14 cellular contexts compared by ENCODE assay signal in genomic region chr16:56985962-56986360, GRCh38. TPM values are rescaled to one million over a fixed set of nuclear protein-coding genes. Genes with fewer than 3 reads are reported as not detected.
DNase-seq lines count a peak whose midpoint lies in the region; ATAC-seq, FAIRE-seq and TF ChIP-seq lines count a peak whose summit lies in the region.
"Had no signal": no experiment of that assay in that cellular context is flagged by ENCODE, and none has a peak within 500 bp of the region (broad histone marks: within the 10 kb centered on the region; RNA-seq: fewer than 3 reads in every experiment).

No MANE protein-coding gene starts in this region.

- WGBS in tibial nerve, 2 donors: 83 to 88% methylated on average over 1 to 2 of the region's 2 CpGs

- H3K27ac ChIP-seq in keratinocyte (ENCODE audit: control insufficient read depth, insufficient read depth, low read length): no peak overlapping the region
- H3K27ac ChIP-seq in tibial nerve: peak overlapping the region in 3 of 4 donors; percentile 36 to 80 (median 75)
- H3K27ac ChIP-seq: C4-2B, cardiac muscle cell had no signal

- peaks cover 29% of the 10 kb centered on the region for H3K4me1 ChIP-seq in keratinocyte (ENCODE audit: control insufficient read depth, extremely low read depth, insufficient read depth, low read length)
- peaks cover 0 to 53% (median 22%) of the 10 kb centered on the region in 4 donors for H3K4me1 ChIP-seq in tibial nerve

- no peaks in the 10 kb centered on the region for H3K27me3 Mint-ChIP-seq in activated naive CD4-positive, alpha-beta T cell treated with anti-CD3 and anti-CD28 coated beads, Interleukin-2, amount 50 U/mL, for 24 hours
- H3K27me3 Mint-ChIP-seq in activated CD8-positive, alpha-beta T cell treated with anti-CD3 and anti-CD28 coated beads, Interleukin-2, amount 10 ng/mL, durations not matched to agents 7 days and 5 days (ENCODE audit: low read depth): no peaks in the 10 kb centered on the region

- TF ChIP-seq POLR2A in tibial nerve (IDR thresholded peaks at IDR 0.05): no peak

- H3K9me3 ChIP-seq in keratinocyte (ENCODE audit: control insufficient read depth, low read depth, low read length) (no peaks in the 10 kb centered on the region), tibial nerve (no peaks in the 10 kb centered on the region)

- H3K27ac Mint-ChIP-seq in activated naive CD4-positive, alpha-beta T cell treated with anti-CD3 and anti-CD28 coated beads, Interleukin-2, amount 50 U/mL, for 24 hours: peak overlapping the region; percentile 99
- H3K27ac Mint-ChIP-seq in activated CD8-positive, alpha-beta T cell treated with anti-CD3 and anti-CD28 coated beads, Interleukin-2, amount 10 ng/mL, durations not matched to agents 7 days and 5 days: peak overlapping the region; percentile 99

- H3K4me3 ChIP-seq in keratinocyte (ENCODE audit: control insufficient read depth in 2 of 3, extremely low read depth in 1 of 3, insufficient read depth in 2 of 3, low read depth in 1 of 3, low read length in 3 of 3) (no peak overlapping the region), tibial nerve (no peak overlapping the region)
- H3K4me3 ChIP-seq: cardiac muscle cell had no signal

- peak overlapping the region; percentile 24 for H3K4me2 ChIP-seq in keratinocyte (ENCODE audit: control insufficient read depth, extremely low read depth, insufficient read depth, low read depth, low read length)

- H4K20me1 ChIP-seq in keratinocyte (ENCODE audit: control insufficient read depth, extremely low read depth, insufficient read depth, low read length): no peaks in the 10 kb centered on the region

- H2AFZ ChIP-seq in keratinocyte (ENCODE audit: control insufficient read depth, low read length): peak overlapping the region; percentile 41

- H3K9me1 ChIP-seq in keratinocyte (ENCODE audit: control insufficient read depth, extremely low read depth, insufficient read depth, low read length): no peaks in the 10 kb centered on the region

- dilution Hi-C loops in keratinocyte (cut with MboI; ENCODE audit: extremely low pct_ligation_motif_present, low sequenced_read_pairs): no loop called here

- no peak for TF ChIP-seq CTCF in keratinocyte (optimal IDR thresholded peaks at IDR 0.05 in 1 of 3, IDR thresholded peaks at IDR 0.05 in 1 of 3, conservative IDR thresholded peaks at IDR 0.05 in 1 of 3; ENCODE audit: extremely low read depth in 1 of 3, insufficient read depth in 2 of 3, low read length in 3 of 3)
- TF ChIP-seq CTCF in tibial nerve (IDR thresholded peaks at IDR 0.05): no peak

- H3K27me3 ChIP-seq in keratinocyte (ENCODE audit: control insufficient read depth, extremely low read depth, insufficient read depth, low read length) (no peaks in the 10 kb centered on the region), tibial nerve (no peaks in the 10 kb centered on the region)

- no peak for DNase-seq in activated naive CD4-positive, alpha-beta T cell (lab: John Stamatoyannopoulos, UW)
- no peak for DNase-seq in activated CD8-positive, alpha-beta T cell treated with anti-CD3 and anti-CD28 coated beads, Interleukin-2, amount 10 ng/mL, durations not matched to agents 7 days and 5 days
- DNase-seq in keratinocyte (ENCODE audit: low read depth, low spot score): no peak
- no peak for DNase-seq in tibial nerve (ENCODE audit: low spot score in 2 of 2)
- no peak for DNase-seq in COLO829 (ENCODE audit: low spot score)
- DNase-seq in kidney tubule cell (ENCODE audit: low spot score): no peak
- DNase-seq in stimulated activated CD4-positive, alpha-beta T cell treated with anti-CD3 and anti-CD28 coated beads, Interleukin-12 subunit alpha, Interleukin-12 subunit beta, amount 100 ng/mL, for 4 hours: no peak
- DNase-seq: activated CD4-positive, alpha-beta T cell treated with anti-CD3 and anti-CD28 coated beads, Interleukin-2, amount 50 U/mL, for 4 hours; NCI-H2029 treated with DMSO at 0.1 percent for 48 hours had no signal

- no peak for FAIRE-seq in keratinocyte (lab: Jason Lieb, UNC)
- FAIRE-seq: frontal cortex had no signal

- peaks cover 24% of the 10 kb centered on the region for H3K36me3 Mint-ChIP-seq in activated naive CD4-positive, alpha-beta T cell treated with anti-CD3 and anti-CD28 coated beads, Interleukin-2, amount 50 U/mL, for 24 hours
- H3K36me3 Mint-ChIP-seq in activated CD8-positive, alpha-beta T cell treated with anti-CD3 and anti-CD28 coated beads, Interleukin-2, amount 10 ng/mL, durations not matched to agents 7 days and 5 days (ENCODE audit: low read depth): peaks cover 82% of the 10 kb centered on the region

- ATAC-seq in activated CD8-positive, alpha-beta T cell treated with anti-CD3 and anti-CD28 coated beads, Interleukin-2, amount 10 ng/mL, durations not matched to agents 7 days and 5 days: no peak

- H3K9me3 Mint-ChIP-seq in activated naive CD4-positive, alpha-beta T cell treated with anti-CD3 and anti-CD28 coated beads, Interleukin-2, amount 50 U/mL, for 24 hours: no peaks in the 10 kb centered on the region
- no peaks in the 10 kb centered on the region for H3K9me3 Mint-ChIP-seq in activated CD8-positive, alpha-beta T cell treated with anti-CD3 and anti-CD28 coated beads, Interleukin-2, amount 10 ng/mL, durations not matched to agents 7 days and 5 days (ENCODE audit: insufficient read depth)

- no peak overlapping the region for H3K9ac ChIP-seq in keratinocyte (ENCODE audit: control insufficient read depth, extremely low read depth, insufficient read depth, low read length)

- POLR2A ChIA-PET in activated CD8-positive, alpha-beta T cell treated with anti-CD3 and anti-CD28 coated beads, Interleukin-2, amount 10 ng/mL, durations not matched to agents 7 days and 5 days (lab: Charles Lee): interaction anchor here (0.7 to 4.6 kb wide), 8 partner anchors 9 to 55 kb away, joined by 3 to 87 read pairs (median 4); no protein-coding TSS in a partner anchor

- H3K36me3 ChIP-seq in keratinocyte (ENCODE audit: control insufficient read depth in 2 of 2, extremely low read depth in 1 of 2, insufficient read depth in 2 of 2, low read length in 2 of 2) (no peaks in the 10 kb centered on the region), tibial nerve (peaks cover 0 to 12% (median 0%) of the 10 kb centered on the region in 3 donors)
- H3K36me3 ChIP-seq: cardiac muscle cell had no signal

- TF ChIP-seq EP300 in tibial nerve (IDR thresholded peaks at IDR 0.05): no peak

- H3K4me3 Mint-ChIP-seq in activated naive CD4-positive, alpha-beta T cell treated with anti-CD3 and anti-CD28 coated beads, Interleukin-2, amount 50 U/mL, for 24 hours: peak overlapping the region; percentile 66
- H3K4me3 Mint-ChIP-seq in activated CD8-positive, alpha-beta T cell treated with anti-CD3 and anti-CD28 coated beads, Interleukin-2, amount 10 ng/mL, durations not matched to agents 7 days and 5 days: peak overlapping the region; percentile 12

- peaks cover 62% of the 10 kb centered on the region for H3K4me1 Mint-ChIP-seq in activated naive CD4-positive, alpha-beta T cell treated with anti-CD3 and anti-CD28 coated beads, Interleukin-2, amount 50 U/mL, for 24 hours
- H3K4me1 Mint-ChIP-seq in activated CD8-positive, alpha-beta T cell treated with anti-CD3 and anti-CD28 coated beads, Interleukin-2, amount 10 ng/mL, durations not matched to agents 7 days and 5 days (ENCODE audit: low read depth): peaks cover 72% of the 10 kb centered on the region

- H3K79me2 ChIP-seq in keratinocyte (ENCODE audit: control insufficient read depth, insufficient read depth, low read length): peaks cover 3% of the 10 kb centered on the region

- CTCF ChIA-PET in activated CD8-positive, alpha-beta T cell treated with anti-CD3 and anti-CD28 coated beads, Interleukin-2, amount 10 ng/mL, durations not matched to agents 7 days and 5 days (lab: Charles Lee): interaction anchor here (1.0 to 8.5 kb wide), 6 partner anchors 14 to 56 kb away, joined by 3 to 107 read pairs (median 5); no protein-coding TSS in a partner anchor

RNA-seq across cellular contexts. Expression of gene NLRC5, which starts 3.4 kb away (rescaled TPM):
- total RNA-seq in activated CD8-positive, alpha-beta T cell treated with anti-CD3 and anti-CD28 coated beads, Interleukin-2, amount 10 ng/mL, durations not matched to agents 7 days and 5 days: 100 to 1,000 TPM; 280 to 291 TPM
- polyA plus RNA-seq in keratinocyte: 7.7 to 10.7 TPM (median 7.8 TPM) in 3 replicates
- 5.9 TPM for polyA plus RNA-seq in keratinocyte (2011; ENCODE audit: low read depth)
- polyA plus RNA-seq in keratinocyte (2011; cell fraction: cytosol; rRNA removed): 4.6 and 5.2 TPM in 2 replicates
- polyA plus RNA-seq in keratinocyte (2011; cell fraction: nucleus; rRNA removed): 25.7 and 36.9 TPM in 2 replicates
- 6.5 and 8.1 TPM in 2 replicates for polyA plus RNA-seq in keratinocyte (2012; ENCODE audit: low replicate concordance)
- 20.3 to 37.4 TPM (median 28.2 TPM) in 3 replicates for polyA minus RNA-seq in keratinocyte
- polyA minus RNA-seq in keratinocyte (2011; cell fraction: cytosol; rRNA and poly(A)+ RNA removed): 6.9 TPM
- 24.4 and 31.2 TPM in 2 replicates for polyA minus RNA-seq in keratinocyte (2011; cell fraction: nucleus; rRNA and poly(A)+ RNA removed)
- 10 to 100 TPM; 32.4 to 57.9 (median 37.1) TPM for total RNA-seq in tibial nerve
- total RNA-seq: cardiac muscle cell had no signal
- polyA plus RNA-seq: cardiac muscle cell had no signal

RNA-seq across cellular contexts. Expression of gene CETP, which starts 24.2 kb away (rescaled TPM):
- not detected for total RNA-seq in activated CD8-positive, alpha-beta T cell treated with anti-CD3 and anti-CD28 coated beads, Interleukin-2, amount 10 ng/mL, durations not matched to agents 7 days and 5 days
- not detected in 3 replicates for polyA plus RNA-seq in keratinocyte
- not detected for polyA plus RNA-seq in keratinocyte (2011; ENCODE audit: low read depth)
- not detected in 2 replicates for polyA plus RNA-seq in keratinocyte (2011; cell fraction: cytosol; rRNA removed)
- not detected in 2 replicates for polyA plus RNA-seq in keratinocyte (2011; cell fraction: nucleus; rRNA removed)
- not detected in 2 replicates for polyA plus RNA-seq in keratinocyte (2012; ENCODE audit: low replicate concordance)
- not detected in 3 replicates for polyA minus RNA-seq in keratinocyte
- not detected for polyA minus RNA-seq in keratinocyte (2011; cell fraction: cytosol; rRNA and poly(A)+ RNA removed)
- polyA minus RNA-seq in keratinocyte (2011; cell fraction: nucleus; rRNA and poly(A)+ RNA removed): not detected in 2 replicates
- not detected for total RNA-seq in tibial nerve
- total RNA-seq: renal cortical epithelial cell had no signal

RNA-seq across cellular contexts. Expression of gene HERPUD1, which starts 54.0 kb away (rescaled TPM):
- 10 to 100 TPM; 88.2 to 95.2 TPM for total RNA-seq in activated CD8-positive, alpha-beta T cell treated with anti-CD3 and anti-CD28 coated beads, Interleukin-2, amount 10 ng/mL, durations not matched to agents 7 days and 5 days
- 138 to 183 TPM (median 151 TPM) in 3 replicates for polyA plus RNA-seq in keratinocyte
- polyA plus RNA-seq in keratinocyte (2011; ENCODE audit: low read depth): 143 TPM
- polyA plus RNA-seq in keratinocyte (2011; cell fraction: cytosol; rRNA removed): 79.3 and 139 TPM in 2 replicates
- 164 and 170 TPM in 2 replicates for polyA plus RNA-seq in keratinocyte (2011; cell fraction: nucleus; rRNA removed)
- polyA plus RNA-seq in keratinocyte (2012; ENCODE audit: low replicate concordance): 62.1 and 175 TPM in 2 replicates
- 112 to 239 TPM (median 112 TPM) in 3 replicates for polyA minus RNA-seq in keratinocyte
- 124 TPM for polyA minus RNA-seq in keratinocyte (2011; cell fraction: cytosol; rRNA and poly(A)+ RNA removed)
- 115 and 183 TPM in 2 replicates for polyA minus RNA-seq in keratinocyte (2011; cell fraction: nucleus; rRNA and poly(A)+ RNA removed)
- 100 to 1,000 TPM; 143 to 274 (median 161) TPM for total RNA-seq in tibial nerve

Comparison
In these comparisons a context has a peak if more than half of its experiments do, and no peak if none do; other contexts are left out.
1. RNA of gene NLRC5, which starts 3.4 kb away (total RNA-seq): 280 to 291 TPM in activated CD8-positive, alpha-beta T cell treated with anti-CD3 and anti-CD28 coated beads, Interleukin-2, amount 10 ng/mL, durations not matched to agents 7 days and 5 days; 32.4 to 57.9 TPM in tibial nerve; every median in the first group is over 4 times any median in the second.